ENCODE assay signal across 1 cellular context in genomic region chr4:128347930-128348660, GRCh38.
A peak's percentile ranks its signal among the peaks of the same experiment; 100 is the strongest.
TF ChIP-seq lines count a peak whose summit lies in the region.

No MANE protein-coding gene starts in this region.

TF ChIP-seq in K562, 482 proteins besides CTCF, POLR2A, EP300 and RAD21 (continued from another document and continues in another):
- TF ChIP-seq ZNF592 (IDR thresholded peaks at IDR 0.05): 0 out of 2 replicates have a peak, but pooled peaks have one; percentile 18
- 0 out of 2 replicates have a peak, but pooled peaks have one; percentile 9 for TF ChIP-seq CHAMP1 (IDR thresholded peaks at IDR 0.05)
- no peak for TF ChIP-seq JUN (IDR thresholded peaks at IDR 0.05; ENCODE audit: borderline replicate concordance, low read depth, low read length)
- no peak for TF ChIP-seq JUN (CRISPR knock-in tag; IDR thresholded peaks at IDR 0.05; ENCODE audit: borderline replicate concordance)
- no peak for TF ChIP-seq SRF (CRISPR knock-in tag; IDR thresholded peaks at IDR 0.05)
- no peak for TF ChIP-seq PHTF2 (CRISPR knock-in tag; IDR thresholded peaks at IDR 0.05)
- TF ChIP-seq SMAD4 (CRISPR knock-in tag; conservative IDR thresholded peaks at IDR 0.05): peak; percentile 27; the same call in 1 of the 2 replicates
- TF ChIP-seq TFAP4 (CRISPR knock-in tag; IDR thresholded peaks at IDR 0.05; ENCODE audit: borderline replicate concordance): no peak
- TF ChIP-seq ZNF766 (CRISPR knock-in tag; conservative IDR thresholded peaks at IDR 0.05): 0 out of 2 replicates have a peak, but pooled peaks have one; percentile 11
- no peak for TF ChIP-seq BCOR (IDR thresholded peaks at IDR 0.05)
- TF ChIP-seq CBFB (CRISPR knock-in tag; IDR thresholded peaks at IDR 0.05): no peak
- no peak for TF ChIP-seq MECOM (CRISPR knock-in tag; IDR thresholded peaks at IDR 0.05)
- no peak for TF ChIP-seq ZNF274 (IDR thresholded peaks at IDR 0.05; ENCODE audit: borderline replicate concordance, low read depth, low read length)
- peak; percentile 98 for TF ChIP-seq ZNF316 (IDR thresholded peaks at IDR 0.05)
- no peak for TF ChIP-seq NR0B1 (IDR thresholded peaks at IDR 0.05; ENCODE audit: partially characterized antibody)
- no peak for TF ChIP-seq NFATC3 (IDR thresholded peaks at IDR 0.05)
- peak; percentile 55 for TF ChIP-seq RBM25 (IDR thresholded peaks at IDR 0.05; ENCODE audit: low read depth, low read length, severe bottlenecking)
- peak; percentile 91 for TF ChIP-seq MAFK (IDR thresholded peaks at IDR 0.05; ENCODE audit: low read length)
- TF ChIP-seq AFF4 (CRISPR knock-in tag; IDR thresholded peaks at IDR 0.05): no peak
- TF ChIP-seq SETDB1 (IDR thresholded peaks at IDR 0.05; ENCODE audit: low read length): no peak
- TF ChIP-seq ZBTB40 (IDR thresholded peaks at IDR 0.05): no peak
- TF ChIP-seq ZBTB40 (CRISPR knock-in tag; IDR thresholded peaks at IDR 0.05): no peak
- TF ChIP-seq HMGXB4 (CRISPR knock-in tag; IDR thresholded peaks at IDR 0.05): no peak
- peak; percentile 21; the same call in 1 of the 2 replicates for TF ChIP-seq SMARCA4 (IDR thresholded peaks at IDR 0.05)
- TF ChIP-seq MTA1 (IDR thresholded peaks at IDR 0.05; ENCODE audit: borderline replicate concordance): no peak
- TF ChIP-seq C11orf30 (IDR thresholded peaks at IDR 0.05; ENCODE audit: low read depth): peak; percentile 96
- 0 out of 4 replicates have a peak, but pooled peaks of 1 of the 2 experiments have one; percentile 0 for TF ChIP-seq KDM1A (IDR thresholded peaks at IDR 0.05)
- TF ChIP-seq POLR2AphosphoS2 (IDR thresholded peaks at IDR 0.05; ENCODE audit: low read length): no peak
- TF ChIP-seq ATF1 (CRISPR knock-in tag; IDR thresholded peaks at IDR 0.05): no peak
- TF ChIP-seq ATF1 (tag; IDR thresholded peaks at IDR 0.05): no peak
- peak; percentile 94 for TF ChIP-seq MAFF (IDR thresholded peaks at IDR 0.05; ENCODE audit: low read length)
- TF ChIP-seq FOXJ2 (tag; IDR thresholded peaks at IDR 0.05): no peak
- TF ChIP-seq E2F3 (CRISPR knock-in tag; IDR thresholded peaks at IDR 0.05): no peak
- peak; percentile 54; the same call in 1 of the 2 replicates for TF ChIP-seq BACH1 (tag; IDR thresholded peaks at IDR 0.05)
- peak; percentile 88 for TF ChIP-seq NFE2L1 (tag; IDR thresholded peaks at IDR 0.05; ENCODE audit: borderline replicate concordance, low read depth)
- TF ChIP-seq MAZ (CRISPR knock-in tag; conservative IDR thresholded peaks at IDR 0.05 in 1 of 2, IDR thresholded peaks at IDR 0.05 in 1 of 2): 0 out of 4 replicates have a peak, but pooled peaks of 1 of the 2 experiments have one; percentile 3
